Comparison of ENCODE assay signal across 1 cellular context in the genomic region with DNA sequence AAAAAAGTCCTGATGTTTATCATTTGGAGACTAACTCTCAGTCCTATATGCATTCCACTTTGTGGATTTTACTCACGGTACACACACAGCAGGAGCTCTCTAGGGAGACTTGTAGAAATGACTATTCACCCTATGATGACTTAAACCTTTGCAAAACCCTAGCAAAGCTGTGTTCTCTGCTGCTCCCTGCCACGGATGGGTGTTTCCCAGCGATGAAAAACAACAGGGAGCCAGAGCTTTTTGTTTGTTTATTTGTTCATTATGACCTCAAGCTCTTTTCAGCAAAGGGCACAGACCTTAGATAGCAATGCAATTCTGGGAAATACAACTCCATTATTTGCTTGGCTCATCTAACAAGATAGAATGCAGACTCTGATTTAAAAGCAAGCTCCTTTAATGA.
TF ChIP-seq lines count a peak whose summit lies in the region.

No MANE protein-coding gene starts in this region.

TF ChIP-seq in GM12878, 131 proteins besides CTCF, POLR2A, EP300 and RAD21 (continued from another document):
- TF ChIP-seq ZBTB33 (IDR thresholded peaks at IDR 0.05) (no peak), KAT2A (conservative IDR thresholded peaks at IDR 0.05; ENCODE audit: control insufficient read depth, low read depth, low read length) (no peak), BMI1 (IDR thresholded peaks at IDR 0.05; ENCODE audit: borderline replicate concordance) (no peak), BHLHE40 (IDR thresholded peaks at IDR 0.05; ENCODE audit: borderline replicate concordance in 1 of 2, low read depth in 2 of 2, low read length in 1 of 2) (no peak)
- TF ChIP-seq, protein P1, sequence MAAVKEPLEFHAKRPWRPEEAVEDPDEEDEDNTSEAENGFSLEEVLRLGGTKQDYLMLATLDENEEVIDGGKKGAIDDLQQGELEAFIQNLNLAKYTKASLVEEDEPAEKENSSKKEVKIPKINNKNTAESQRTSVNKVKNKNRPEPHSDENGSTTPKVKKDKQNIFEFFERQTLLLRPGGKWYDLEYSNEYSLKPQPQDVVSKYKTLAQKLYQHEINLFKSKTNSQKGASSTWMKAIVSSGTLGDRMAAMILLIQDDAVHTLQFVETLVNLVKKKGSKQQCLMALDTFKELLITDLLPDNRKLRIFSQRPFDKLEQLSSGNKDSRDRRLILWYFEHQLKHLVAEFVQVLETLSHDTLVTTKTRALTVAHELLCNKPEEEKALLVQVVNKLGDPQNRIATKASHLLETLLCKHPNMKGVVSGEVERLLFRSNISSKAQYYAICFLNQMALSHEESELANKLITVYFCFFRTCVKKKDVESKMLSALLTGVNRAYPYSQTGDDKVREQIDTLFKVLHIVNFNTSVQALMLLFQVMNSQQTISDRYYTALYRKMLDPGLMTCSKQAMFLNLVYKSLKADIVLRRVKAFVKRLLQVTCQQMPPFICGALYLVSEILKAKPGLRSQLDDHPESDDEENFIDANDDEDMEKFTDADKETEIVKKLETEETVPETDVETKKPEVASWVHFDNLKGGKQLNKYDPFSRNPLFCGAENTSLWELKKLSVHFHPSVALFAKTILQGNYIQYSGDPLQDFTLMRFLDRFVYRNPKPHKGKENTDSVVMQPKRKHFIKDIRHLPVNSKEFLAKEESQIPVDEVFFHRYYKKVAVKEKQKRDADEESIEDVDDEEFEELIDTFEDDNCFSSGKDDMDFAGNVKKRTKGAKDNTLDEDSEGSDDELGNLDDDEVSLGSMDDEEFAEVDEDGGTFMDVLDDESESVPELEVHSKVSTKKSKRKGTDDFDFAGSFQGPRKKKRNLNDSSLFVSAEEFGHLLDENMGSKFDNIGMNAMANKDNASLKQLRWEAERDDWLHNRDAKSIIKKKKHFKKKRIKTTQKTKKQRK (IDR thresholded peaks at IDR 0.05; ENCODE audit: low read depth, low read length) = no peak
TF ChIP-seq in GM12878: peak in this region for 0.
